1 cellular context compared by ENCODE assay signal in the genomic region with DNA sequence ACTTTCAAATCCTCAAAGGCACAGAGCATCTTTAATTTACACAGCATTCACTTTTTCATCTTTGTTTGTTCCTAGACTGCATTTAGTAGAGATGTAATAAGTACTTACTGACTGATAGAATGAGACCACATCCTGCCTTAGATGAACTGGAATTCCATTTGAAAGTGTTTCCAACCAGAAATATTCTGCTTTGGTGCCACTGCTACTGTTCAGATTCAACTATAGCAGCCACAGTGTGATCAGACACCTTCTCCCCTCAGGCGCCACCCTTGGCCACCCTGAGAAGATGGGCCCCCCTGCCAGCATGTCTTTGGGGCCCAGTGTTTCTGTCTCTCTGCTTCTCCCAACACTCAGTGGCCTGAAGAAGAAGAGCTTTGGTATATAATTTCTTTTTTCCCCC.
TF ChIP-seq lines count a peak whose summit lies in the region.

No MANE protein-coding gene starts in this region.

TF ChIP-seq in HepG2, 621 proteins besides CTCF, POLR2A, EP300 and RAD21 (continued from another document):
- TF ChIP-seq, protein P1, sequence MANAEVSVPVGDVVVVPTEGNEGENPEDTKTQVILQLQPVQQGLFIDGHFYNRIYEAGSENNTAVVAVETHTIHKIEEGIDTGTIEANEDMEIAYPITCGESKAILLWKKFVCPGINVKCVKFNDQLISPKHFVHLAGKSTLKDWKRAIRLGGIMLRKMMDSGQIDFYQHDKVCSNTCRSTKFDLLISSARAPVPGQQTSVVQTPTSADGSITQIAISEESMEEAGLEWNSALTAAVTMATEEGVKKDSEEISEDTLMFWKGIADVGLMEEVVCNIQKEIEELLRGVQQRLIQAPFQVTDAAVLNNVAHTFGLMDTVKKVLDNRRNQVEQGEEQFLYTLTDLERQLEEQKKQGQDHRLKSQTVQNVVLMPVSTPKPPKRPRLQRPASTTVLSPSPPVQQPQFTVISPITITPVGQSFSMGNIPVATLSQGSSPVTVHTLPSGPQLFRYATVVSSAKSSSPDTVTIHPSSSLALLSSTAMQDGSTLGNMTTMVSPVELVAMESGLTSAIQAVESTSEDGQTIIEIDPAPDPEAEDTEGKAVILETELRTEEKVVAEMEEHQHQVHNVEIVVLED (CRISPR knock-in tag; IDR thresholded peaks at IDR 0.05; ENCODE audit: borderline replicate concordance): no peak
- no peak for TF ChIP-seq MLLT10 (CRISPR knock-in tag; IDR thresholded peaks at IDR 0.05)
- no peak for TF ChIP-seq ZNF788 (CRISPR knock-in tag; IDR thresholded peaks at IDR 0.05; ENCODE audit: borderline replicate concordance)
- no peak for TF ChIP-seq ATF7 (IDR thresholded peaks at IDR 0.05)
- no peak for TF ChIP-seq ATF7 (CRISPR knock-in tag; IDR thresholded peaks at IDR 0.05)
- TF ChIP-seq KLF11 (CRISPR knock-in tag; IDR thresholded peaks at IDR 0.05): no peak
- TF ChIP-seq ZSCAN30 (CRISPR knock-in tag; IDR thresholded peaks at IDR 0.05): no peak
- TF ChIP-seq ZNF558 (CRISPR knock-in tag; IDR thresholded peaks at IDR 0.05; ENCODE audit: borderline replicate concordance): no peak
- no peak for TF ChIP-seq ZNF674 (CRISPR knock-in tag; IDR thresholded peaks at IDR 0.05; ENCODE audit: low read depth)
- TF ChIP-seq ZNF362 (CRISPR knock-in tag; IDR thresholded peaks at IDR 0.05; ENCODE audit: borderline replicate concordance): no peak
- no peak for TF ChIP-seq IKZF4 (CRISPR knock-in tag; IDR thresholded peaks at IDR 0.05; ENCODE audit: borderline replicate concordance, low read depth, not compliant biosample characterization)
- TF ChIP-seq ZNF224 (CRISPR knock-in tag; IDR thresholded peaks at IDR 0.05): no peak
- TF ChIP-seq ZNF263 (CRISPR knock-in tag; IDR thresholded peaks at IDR 0.05): no peak
- no peak for TF ChIP-seq RAD51 (IDR thresholded peaks at IDR 0.05; ENCODE audit: borderline replicate concordance)
- TF ChIP-seq ZNF264 (CRISPR knock-in tag; IDR thresholded peaks at IDR 0.05): no peak
- TF ChIP-seq KAT2B (IDR thresholded peaks at IDR 0.05; ENCODE audit: borderline replicate concordance, low read depth, low read length): no peak
- TF ChIP-seq ZMYM4 (CRISPR knock-in tag; IDR thresholded peaks at IDR 0.05): no peak
